In genomic region chr5:68593211-68593701, GRCh38 we compare ENCODE assay signal across 20 cellular contexts.
DNase-seq lines count a peak whose midpoint lies in the region; ATAC-seq and TF ChIP-seq lines count a peak whose summit lies in the region.
"Had no signal": no experiment of that assay in that cellular context is flagged by ENCODE, and none has a peak within 500 bp of the region (broad histone marks: within the 10 kb centered on the region; RNA-seq: fewer than 3 reads in every experiment).

No MANE protein-coding gene starts in this region.

- no peak overlapping the region for H3K4me3 Mint-ChIP-seq in glutamatergic neuron (ENCODE audit: unreplicated experiment)
- H3K4me3 Mint-ChIP-seq: CD14-positive monocyte; central memory CD8-positive, alpha-beta T cell; IgD-negative memory B cell; neural progenitor cell; stimulated activated effector memory CD8-positive, alpha-beta T cell treated with anti-CD3 and anti-CD28 coated beads, Interleukin-12 subunit alpha, Interleukin-12 subunit beta, amount 100 ng/mL, for 72 hours had no signal

- peaks cover 2% of the 10 kb centered on the region for H3K27me3 Mint-ChIP-seq in glutamatergic neuron (ENCODE audit: unreplicated experiment)
- H3K27me3 Mint-ChIP-seq: IgD-negative memory B cell had no signal

- peak; percentile 56 for ATAC-seq in esophagus mucosa
- ATAC-seq in GM18502 (IDR thresholded peaks at IDR 0.05; ENCODE audit: poor library complexity, unreplicated experiment), result no peak
- ATAC-seq: stimulated activated effector memory CD8-positive, alpha-beta T cell treated with anti-CD3 and anti-CD28 coated beads, Interleukin-12 subunit alpha, Interleukin-12 subunit beta, amount 100 ng/mL, for 72 hours had no signal

- H3K36me3 Mint-ChIP-seq in glutamatergic neuron (ENCODE audit: unreplicated experiment), result peaks cover 8% of the 10 kb centered on the region
- H3K36me3 Mint-ChIP-seq: CD14-positive monocyte; IgD-negative memory B cell; neural progenitor cell; stimulated activated effector memory CD8-positive, alpha-beta T cell treated with anti-CD3 and anti-CD28 coated beads, Interleukin-12 subunit alpha, Interleukin-12 subunit beta, amount 100 ng/mL, for 72 hours had no signal

- DNase-seq in NCI-H748 (lab: John Stamatoyannopoulos, UW; ENCODE audit: unreplicated experiment) (peak; percentile 3), NCI-H748 treated with DMSO at 0.1 percent for 48 hours (lab: John Stamatoyannopoulos, UW) (no peak), NCI-H69 (lab: John Stamatoyannopoulos, UW) (peak; percentile 57), renal cortical epithelial cell (ENCODE audit: low read depth) (peak; percentile 20), hypothalamus (lab: John Stamatoyannopoulos, UW) (no peak), glutamatergic neuron (no peak)
- DNase-seq: activated CD4-positive, alpha-beta T cell treated with anti-CD3 and anti-CD28 coated beads for 4 hours; activated effector memory CD4-positive, alpha-beta T cell treated with Interleukin-2 at 50 U/mL for 16 hours; DND-41; NCI-H2081; NCI-H510A treated with DMSO at 0.1 percent for 48 hours; retina; stimulated activated CD4-positive, alpha-beta T cell treated with anti-CD3 and anti-CD28 coated beads, Interleukin-15, amount 100 ng/mL, for 24 hours had no signal

- no peak for TF ChIP-seq CTCF in glutamatergic neuron (IDR thresholded peaks at IDR 0.05; ENCODE audit: partially characterized antibody, unreplicated experiment)

- H3K9me3 Mint-ChIP-seq in glutamatergic neuron (ENCODE audit: unreplicated experiment), result no peaks in the 10 kb centered on the region
- H3K9me3 Mint-ChIP-seq: central memory CD8-positive, alpha-beta T cell; IgD-negative memory B cell; stimulated activated effector memory CD8-positive, alpha-beta T cell treated with anti-CD3 and anti-CD28 coated beads, Interleukin-12 subunit alpha, Interleukin-12 subunit beta, amount 100 ng/mL, for 72 hours had no signal

- peaks cover 2% of the 10 kb centered on the region for H3K4me1 Mint-ChIP-seq in glutamatergic neuron (ENCODE audit: low read depth, unreplicated experiment)
- H3K4me1 Mint-ChIP-seq: central memory CD8-positive, alpha-beta T cell; IgD-negative memory B cell; stimulated activated effector memory CD8-positive, alpha-beta T cell treated with anti-CD3 and anti-CD28 coated beads, Interleukin-12 subunit alpha, Interleukin-12 subunit beta, amount 100 ng/mL, for 72 hours had no signal

- no peak overlapping the region for H3K27ac Mint-ChIP-seq in glutamatergic neuron (ENCODE audit: unreplicated experiment)
- H3K27ac Mint-ChIP-seq: CD14-positive monocyte; IgD-negative memory B cell; neural progenitor cell; stimulated activated effector memory CD8-positive, alpha-beta T cell treated with anti-CD3 and anti-CD28 coated beads, Interleukin-12 subunit alpha, Interleukin-12 subunit beta, amount 100 ng/mL, for 72 hours had no signal

Comparison
In these comparisons a context has a peak if more than half of its experiments do, and no peak if none do; other contexts are left out.
1. DNase-seq: peak in NCI-H748 (single experiment), NCI-H69 (single experiment) and renal cortical epithelial cell (single experiment); none in NCI-H748 treated with DMSO at 0.1 percent for 48 hours (single experiment), hypothalamus (0 of 51) and glutamatergic neuron (single experiment).